In genomic region chr2:149221898-149222297, GRCh38 we compare ENCODE assay signal across 25 cellular contexts.
DNase-seq lines count a peak whose midpoint lies in the region; ATAC-seq and TF ChIP-seq lines count a peak whose summit lies in the region.
"Had no signal": no experiment of that assay in that cellular context is flagged by ENCODE, and none has a peak within 500 bp of the region (broad histone marks: within the 10 kb centered on the region; RNA-seq: fewer than 3 reads in every experiment).

No MANE protein-coding gene starts in this region.

- H3K9me3 ChIP-seq in SK-N-SH = no peaks in the 10 kb centered on the region
- H3K9me3 ChIP-seq: BLaER1 treated with 17β-estradiol and CSF1 and Interleukin-3, amounts not matched to agents 10 nM and 100 nM; left ventricle myocardium inferior had no signal

- CTCF ChIA-PET in HEK293T (lab: Yijun Ruan, JAX) = no interaction called here
- CTCF ChIA-PET in SK-N-SH (lab: Yijun Ruan, JAX) = interaction anchor here (1.0 to 1.5 kb wide), 2 partner anchors 16 to 339 kb away, joined by 3 read pairs; no protein-coding TSS in a partner anchor

- no peak overlapping the region for H3K9ac ChIP-seq in SK-N-SH
- H3K9ac ChIP-seq: BLaER1 treated with 17β-estradiol and CSF1 and Interleukin-3, amounts not matched to agents 10 nM and 100 nM had no signal

- peaks cover 0 to 32% of the 10 kb centered on the region in 2 experiments; a peak in 2 of 4 replicates for H3K4me1 ChIP-seq in SK-N-SH (ENCODE audit: control insufficient read depth in 1 of 2, insufficient read depth in 2 of 2, low read depth in 1 of 2, low read length in 1 of 2)

- H3K4me3 ChIP-seq in SK-N-SH (ENCODE audit: low read depth in 2 of 2, low read length in 1 of 2) = no peak overlapping the region
- H3K4me3 ChIP-seq: BLaER1 treated with 17β-estradiol and CSF1 and Interleukin-3, amounts not matched to agents 10 nM and 100 nM; left ventricle myocardium inferior had no signal

- H3K27me3 ChIP-seq in SK-N-SH (ENCODE audit: insufficient read depth) = no peaks in the 10 kb centered on the region
- H3K27me3 ChIP-seq: BLaER1 treated with 17β-estradiol and CSF1 and Interleukin-3, amounts not matched to agents 10 nM and 100 nM had no signal

- H3K9me2 ChIP-seq in SK-N-SH = no peaks in the 10 kb centered on the region

- no peak for ATAC-seq in GM21381 (IDR thresholded peaks at IDR 0.05; ENCODE audit: unreplicated experiment)
- no peak for ATAC-seq in GM21423 (IDR thresholded peaks at IDR 0.05; ENCODE audit: unreplicated experiment)
- ATAC-seq: activated T-cell treated with anti-CD3 and anti-CD28 coated beads, Interleukin-2, amount 50 U/mL, for 72 hours; naive thymus-derived CD8-positive, alpha-beta T cell; T-helper 17 cell had no signal

- WGBS in SK-N-SH (ENCODE audit: low lambda C conversion rate) = 45% methylated on average over 9 of the region's 9 CpGs

- no peak overlapping the region; a peak in 1 of 4 replicates for H3K27ac ChIP-seq in SK-N-SH (ENCODE audit: low read depth in 2 of 2, low read length in 1 of 2)
- H3K27ac ChIP-seq: BLaER1 treated with 17β-estradiol and CSF1 and Interleukin-3, amounts not matched to agents 10 nM and 100 nM; left ventricle myocardium inferior had no signal

- POLR2A ChIA-PET in HEK293T (lab: Yijun Ruan, JAX) (no interaction called here), SK-N-SH (lab: Yijun Ruan, JAX) (no interaction called here)

- H3K4me2 ChIP-seq in SK-N-SH = no peak overlapping the region
- H3K4me2 ChIP-seq: BLaER1 treated with 17β-estradiol and CSF1 and Interleukin-3, amounts not matched to agents 10 nM and 100 nM had no signal

- no peak for TF ChIP-seq EP300 in SK-N-SH (IDR thresholded peaks at IDR 0.05; ENCODE audit: borderline replicate concordance in 1 of 2, low read depth in 1 of 2, low read length in 1 of 2)

- no peaks in the 10 kb centered on the region for H3F3A ChIP-seq in SK-N-SH (replicated peaks; ENCODE audit: insufficient read depth)

- H4K20me1 ChIP-seq in SK-N-SH (ENCODE audit: insufficient read depth) = no peaks in the 10 kb centered on the region
- H4K20me1 ChIP-seq: BLaER1 treated with 17β-estradiol and CSF1 and Interleukin-3, amounts not matched to agents 10 nM and 100 nM had no signal

- no peaks in the 10 kb centered on the region for H3K36me3 ChIP-seq in SK-N-SH (replicated peaks in 1 of 2; ENCODE audit: control insufficient read depth in 1 of 2, insufficient read depth in 2 of 2, low read length in 1 of 2)
- H3K36me3 ChIP-seq: BLaER1 treated with 17β-estradiol and CSF1 and Interleukin-3, amounts not matched to agents 10 nM and 100 nM; left ventricle myocardium inferior had no signal

- no peak for TF ChIP-seq CTCF in SK-N-SH (IDR thresholded peaks at IDR 0.05)

- no peaks in the 10 kb centered on the region for H3K79me2 ChIP-seq in SK-N-SH (ENCODE audit: insufficient read depth)

- no peak overlapping the region for H2AFZ ChIP-seq in SK-N-SH (ENCODE audit: low read depth)

- peak; percentile 14 for DNase-seq in D341Med (ENCODE audit: low spot score)
- peak; percentile 9 for DNase-seq in HEK293T (ENCODE audit: extremely low spot score)
- DNase-seq in SK-N-SH = peak; percentile 34
- DNase-seq in left kidney (ENCODE audit: low read depth, low spot score) = peak; percentile 86
- no peak for DNase-seq in COR-L47 (lab: John Stamatoyannopoulos, UW)
- no peak for DNase-seq in NCI-H2029 (lab: John Stamatoyannopoulos, UW)
- DNase-seq: activated CD4-positive, alpha-beta T cell treated with anti-CD3 and anti-CD28 coated beads for 48 hours; activated naive CD4-positive, alpha-beta T cell treated with anti-CD3 and anti-CD28 coated beads, Interleukin-2, amount 10 ng/mL, durations not matched to agents 7 days and 5 days; activated T-cell treated with anti-CD3 and anti-CD28 coated beads, Interleukin-2, amount 50 U/mL, for 72 hours; anterior cingulate cortex; caudate nucleus; GF-D8; head of caudate nucleus; Kasumi-1; left ventricle myocardium inferior; naive thymus-derived CD8-positive, alpha-beta T cell; NCI-H1092; NCI-H2081; posterior cingulate gyrus; SIG-M5; substantia nigra; T-helper 17 cell had no signal

- TF ChIP-seq RAD21 in SK-N-SH (IDR thresholded peaks at IDR 0.05; ENCODE audit: low read length) = no peak

TF ChIP-seq in HEK293T, 16 proteins besides CTCF, POLR2A, EP300 and RAD21:
- no peak for TF ChIP-seq ELF4 (IDR thresholded peaks at IDR 0.05)
- no peak for TF ChIP-seq NFRKB (IDR thresholded peaks at IDR 0.05)
- no peak for TF ChIP-seq PKNOX1 (IDR thresholded peaks at IDR 0.05)
- no peak for TF ChIP-seq SUZ12 (IDR thresholded peaks at IDR 0.05)
- no peak for TF ChIP-seq ZNF384 (IDR thresholded peaks at IDR 0.05)
- no peak for TF ChIP-seq SP1 (IDR thresholded peaks at IDR 0.05)
- no peak for TF ChIP-seq ARNT (IDR thresholded peaks at IDR 0.05)
- no peak for TF ChIP-seq CTBP1 (IDR thresholded peaks at IDR 0.05; ENCODE audit: borderline replicate concordance)
- no peak for TF ChIP-seq TARDBP (IDR thresholded peaks at IDR 0.05)
- TF ChIP-seq FOXA1 (IDR thresholded peaks at IDR 0.05) = no peak
- TF ChIP-seq LEF1 (IDR thresholded peaks at IDR 0.05; ENCODE audit: borderline replicate concordance) = no peak
- TF ChIP-seq BHLHE40 (IDR thresholded peaks at IDR 0.05; ENCODE audit: borderline replicate concordance) = no peak
- TF ChIP-seq L3MBTL2 (conservative IDR thresholded peaks at IDR 0.05) = no peak

TF ChIP-seq in SK-N-SH, 30 proteins besides CTCF, POLR2A, EP300 and RAD21:
- TF ChIP-seq CHD2 (IDR thresholded peaks at IDR 0.05; ENCODE audit: low read length, partially characterized antibody) (no peak), RCOR1 (IDR thresholded peaks at IDR 0.05; ENCODE audit: low read length) (peak; percentile 51; the same call in 1 of the 2 replicates), GATA2 (CRISPR knock-in tag; IDR thresholded peaks at IDR 0.05) (peak; percentile 77)
TF ChIP-seq in SK-N-SH: peak in this region for 2.

Comparison
In these comparisons a context has a peak if more than half of its experiments do, and no peak if none do; other contexts are left out.
1. DNase-seq: peak in D341Med (single experiment), HEK293T (single experiment), SK-N-SH (single experiment) and left kidney (single experiment); none in COR-L47 (single experiment) and NCI-H2029 (single experiment).